10 cellular contexts compared by ENCODE assay signal in genomic region chr20:50034567-50035170, GRCh38.
DNase-seq lines count a peak whose midpoint lies in the region; ATAC-seq, FAIRE-seq and TF ChIP-seq lines count a peak whose summit lies in the region.
"Had no signal": no experiment of that assay in that cellular context is flagged by ENCODE, and none has a peak within 500 bp of the region (broad histone marks: within the 10 kb centered on the region; RNA-seq: fewer than 3 reads in every experiment).

No MANE protein-coding gene starts in this region.

- no peaks in the 10 kb centered on the region for H3K27me3 Mint-ChIP-seq in stimulated activated naive B cell treated with anti-CD40 and anti-IgM and Interleukin-4, amounts not matched to agents 10 μg/mL and 1 μg/mL and 100 μg/mL, for 72 hours

- peaks cover 4 to 6% of the 10 kb centered on the region in 2 donors for H3K4me1 Mint-ChIP-seq in stimulated activated naive B cell treated with anti-CD40 and anti-IgM and Interleukin-4, amounts not matched to agents 10 μg/mL and 1 μg/mL and 100 μg/mL, for 72 hours

- no peak; the same call in 1 of the 2 replicates for TF ChIP-seq POLR2A in H54 (IDR thresholded peaks at IDR 0.05; ENCODE audit: low read depth, low read length)

- H3K4me3 Mint-ChIP-seq in stimulated activated naive B cell treated with anti-CD40 and anti-IgM and Interleukin-4, amounts not matched to agents 10 μg/mL and 1 μg/mL and 100 μg/mL, for 72 hours = no peak overlapping the region
- H3K4me3 Mint-ChIP-seq: activated CD4-positive, alpha-beta memory T cell treated with anti-CD3 and anti-CD28 coated beads for 36 hours; neural crest cell had no signal

- H3K36me3 Mint-ChIP-seq in stimulated activated naive B cell treated with anti-CD40 and anti-IgM and Interleukin-4, amounts not matched to agents 10 μg/mL and 1 μg/mL and 100 μg/mL, for 72 hours = no peaks in the 10 kb centered on the region
- H3K36me3 Mint-ChIP-seq: activated CD4-positive, alpha-beta memory T cell treated with anti-CD3 and anti-CD28 coated beads for 36 hours had no signal

- peak overlapping the region; percentile 22 for H3K27ac Mint-ChIP-seq in stimulated activated naive B cell treated with anti-CD40 and anti-IgM and Interleukin-4, amounts not matched to agents 10 μg/mL and 1 μg/mL and 100 μg/mL, for 72 hours
- H3K27ac Mint-ChIP-seq: activated CD4-positive, alpha-beta memory T cell treated with anti-CD3 and anti-CD28 coated beads for 36 hours had no signal

- no peak for FAIRE-seq in H54 (lab: Jason Lieb, UNC)

- no peak for ATAC-seq in stimulated activated naive B cell treated with anti-CD40 and anti-IgM and Interleukin-4, amounts not matched to agents 10 μg/mL and 1 μg/mL and 100 μg/mL, for 72 hours (replicated peaks)
- ATAC-seq in GM18867 (IDR thresholded peaks at IDR 0.05; ENCODE audit: unreplicated experiment) = no peak
- ATAC-seq in HG03571 (IDR thresholded peaks at IDR 0.05; ENCODE audit: unreplicated experiment) = no peak

- DNase-seq in H54 (ENCODE audit: insufficient read length, low spot score) = peak; percentile 89
- peak; percentile 78 for DNase-seq in T1000 (lab: John Stamatoyannopoulos, UW)
- DNase-seq in glomerular visceral epithelial cell (ENCODE audit: extremely low spot score) = peak; percentile 96
- DNase-seq in stimulated activated naive B cell treated with anti-CD40 and anti-IgM and Interleukin-4, amounts not matched to agents 10 μg/mL and 1 μg/mL and 100 μg/mL, for 72 hours = no peak
- no peak for DNase-seq in NCI-H1105 (lab: John Stamatoyannopoulos, UW)
- DNase-seq in hepatic stellate cell (ENCODE audit: low spot score) = no peak
- DNase-seq: activated CD4-positive, alpha-beta memory T cell treated with anti-CD3 and anti-CD28 coated beads for 36 hours had no signal

- no peaks in the 10 kb centered on the region for H3K9me3 Mint-ChIP-seq in stimulated activated naive B cell treated with anti-CD40 and anti-IgM and Interleukin-4, amounts not matched to agents 10 μg/mL and 1 μg/mL and 100 μg/mL, for 72 hours
- H3K9me3 Mint-ChIP-seq: activated CD4-positive, alpha-beta memory T cell treated with anti-CD3 and anti-CD28 coated beads for 36 hours; neural crest cell had no signal

Comparison
In these comparisons a context has a peak if more than half of its experiments do, and no peak if none do; other contexts are left out.
1. DNase-seq: peak in H54 (single experiment), T1000 (single experiment) and glomerular visceral epithelial cell (single experiment); none in stimulated activated naive B cell treated with anti-CD40 and anti-IgM and Interleukin-4, amounts not matched to agents 10 μg/mL and 1 μg/mL and 100 μg/mL, for 72 hours (single experiment), NCI-H1105 (single experiment) and hepatic stellate cell (single experiment).